In the genomic region with DNA sequence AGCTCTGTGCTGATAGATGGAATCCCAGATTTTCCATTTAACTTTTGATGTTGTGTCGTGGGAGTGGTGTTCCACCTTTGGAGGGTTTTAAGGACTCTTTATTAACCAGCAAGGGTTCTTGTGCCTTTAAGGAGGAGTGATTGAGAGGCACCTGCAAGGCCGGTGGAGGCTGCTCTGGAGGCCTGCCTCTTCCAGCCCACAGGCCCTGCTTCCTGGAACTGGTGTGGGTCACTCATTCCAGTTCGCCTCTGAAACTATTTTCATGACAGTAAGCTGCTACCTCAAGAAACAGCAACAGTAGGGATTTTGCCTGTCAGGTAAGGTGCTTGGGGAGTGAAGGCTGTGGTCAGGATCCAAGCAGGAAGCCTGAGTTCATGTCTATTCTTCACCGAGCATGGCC, we compare ENCODE assay signal across 27 cellular contexts. TPM values are rescaled to one million over a fixed set of nuclear protein-coding genes. Genes with fewer than 3 reads are reported as not detected.
"Had no signal": no experiment of that assay in that cellular context is flagged by ENCODE, and none has a peak within 500 bp of the region (broad histone marks: within the 10 kb centered on the region; RNA-seq: fewer than 3 reads in every experiment).

No MANE protein-coding gene starts in this region.

- H3K36me3 ChIP-seq: esophagus squamous epithelium, heart right ventricle, suprapubic skin, transverse colon had no signal

- H3K4me1 Mint-ChIP-seq: stimulated activated naive CD8-positive, alpha-beta T cell treated with anti-CD3 and anti-CD28 coated beads, Interleukin-15, amount 100 ng/mL, for 72 hours had no signal

- H3K9me3 ChIP-seq: esophagus squamous epithelium, heart right ventricle, psoas muscle, suprapubic skin, transverse colon had no signal

- H3K4me1 ChIP-seq: psoas muscle, suprapubic skin had no signal

- H3K4me3 Mint-ChIP-seq: effector memory CD8-positive, alpha-beta T cell; naive thymus-derived CD4-positive, alpha-beta T cell; nephron progenitor cell; stimulated activated naive CD8-positive, alpha-beta T cell treated with anti-CD3 and anti-CD28 coated beads, Interleukin-15, amount 100 ng/mL, for 72 hours had no signal

- H3K9me3 Mint-ChIP-seq: effector memory CD8-positive, alpha-beta T cell; nephron progenitor cell; stimulated activated naive CD8-positive, alpha-beta T cell treated with anti-CD3 and anti-CD28 coated beads, Interleukin-15, amount 100 ng/mL, for 72 hours had no signal

- H3K36me3 Mint-ChIP-seq: naive thymus-derived CD4-positive, alpha-beta T cell had no signal

- ATAC-seq: effector memory CD8-positive, alpha-beta T cell; heart right ventricle; left colon; left ventricle myocardium superior; naive thymus-derived CD4-positive, alpha-beta T cell; psoas muscle; right cardiac atrium; stimulated activated naive CD8-positive, alpha-beta T cell treated with anti-CD3 and anti-CD28 coated beads, Interleukin-15, amount 100 ng/mL, for 72 hours had no signal

- H3K27ac Mint-ChIP-seq: effector memory CD8-positive, alpha-beta T cell; naive thymus-derived CD4-positive, alpha-beta T cell; nephron progenitor cell had no signal

- H3K27me3 ChIP-seq: transverse colon had no signal

- H3K27ac ChIP-seq: esophagus squamous epithelium, heart right ventricle, psoas muscle, skin epidermis, suprapubic skin, transverse colon had no signal

- DNase-seq: cortex of kidney; effector memory CD8-positive, alpha-beta T cell; erythroblast; esophagus squamous epithelium; foreskin melanocyte; glutamatergic neuron; heart right ventricle; hippocampal formation; left colon; left ventricle myocardium superior; mesendoderm; midbrain; naive thymus-derived CD4-positive, alpha-beta T cell; nephron progenitor cell; nucleus accumbens; psoas muscle; right cardiac atrium; stimulated activated CD4-positive, alpha-beta T cell treated with anti-CD3 and anti-CD28 coated beads, Interleukin-15, amount 100 ng/mL, for 24 hours; stimulated activated CD4-positive, alpha-beta T cell treated with anti-CD3 and anti-CD28 coated beads, Interleukin-4, amount 100 ng/mL, for 1 hour; stimulated activated CD8-positive, alpha-beta memory T cell treated with anti-CD3 and anti-CD28 coated beads, Interleukin-4, amount 100 ng/mL, for 48 hours; stimulated activated naive CD4-positive, alpha-beta T cell; stimulated activated naive CD8-positive, alpha-beta T cell treated with anti-CD3 and anti-CD28 coated beads, Interleukin-15, amount 100 ng/mL, for 72 hours; transverse colon had no signal

- H3K4me3 ChIP-seq: esophagus squamous epithelium, heart right ventricle, psoas muscle, skin epidermis, suprapubic skin, transverse colon had no signal

RNA-seq across cellular contexts. Expression of a gene that starts 58.8 kb away (rescaled TPM):
- total RNA-seq: dermis microvascular lymphatic vessel endothelial cell; lung microvascular endothelial cell; naive thymus-derived CD4-positive, alpha-beta T cell had no signal
